Comparison of ENCODE assay signal across 8 cellular contexts in genomic region chr15:41828747-41829270, GRCh38. TPM values are rescaled to one million over a fixed set of nuclear protein-coding genes. Genes with fewer than 3 reads are reported as not detected.
DNase-seq lines count a peak whose midpoint lies in the region; ATAC-seq and TF ChIP-seq lines count a peak whose summit lies in the region.

No MANE protein-coding gene starts in this region.

- peak overlapping the region; percentile 90 for H3K4me3 Mint-ChIP-seq in activated CD8-positive, alpha-beta T cell treated with anti-CD3 and anti-CD28 coated beads for 36 hours
- peak overlapping the region; percentile 90 for H3K4me3 Mint-ChIP-seq in stimulated activated memory B cell treated with anti-CD40 and anti-IgM and Interleukin-4, amounts not matched to agents 10 μg/mL and 1 μg/mL and 100 μg/mL, for 72 hours

- ATAC-seq in activated CD8-positive, alpha-beta T cell treated with anti-CD3 and anti-CD28 coated beads for 36 hours, result no peak
- ATAC-seq in stimulated activated memory B cell treated with anti-CD40 and anti-IgM and Interleukin-4, amounts not matched to agents 10 μg/mL and 1 μg/mL and 100 μg/mL, for 72 hours, result no peak
- no peak for ATAC-seq in GM18517 (IDR thresholded peaks at IDR 0.05; ENCODE audit: unreplicated experiment)

- no peaks in the 10 kb centered on the region for H3K9me3 ChIP-seq in HEK293 (ENCODE audit: control insufficient read depth, insufficient read depth, low read depth, low read length)

- CTCF ChIA-PET in HEK293 (lab: Yijun Ruan, JAX), result no interaction called here
- CTCF ChIA-PET in activated CD8-positive, alpha-beta T cell treated with anti-CD3 and anti-CD28 coated beads for 36 hours (lab: Charles Lee), result interaction anchor here (4.6 kb wide), 1 partner anchor 55 kb away, joined by 16 read pairs; the partner anchor contains the start of gene MAPKBP1

- POLR2A ChIA-PET in HEK293 (lab: Yijun Ruan, JAX), result no interaction called here
- POLR2A ChIA-PET in activated CD8-positive, alpha-beta T cell treated with anti-CD3 and anti-CD28 coated beads for 36 hours (lab: Charles Lee), result no interaction called here

- DNase-seq in activated CD8-positive, alpha-beta T cell treated with anti-CD3 and anti-CD28 coated beads for 36 hours, result no peak
- no peak for DNase-seq in activated effector memory CD4-positive, alpha-beta T cell treated with anti-CD3 and anti-CD28 coated beads, Interleukin-2, amount 50 U/mL, for 16 hours
- DNase-seq in SIG-M5 (lab: John Stamatoyannopoulos, UW) (no peak), NCI-H1048 (lab: John Stamatoyannopoulos, UW) (no peak)

- H3K27ac Mint-ChIP-seq in activated CD8-positive, alpha-beta T cell treated with anti-CD3 and anti-CD28 coated beads for 36 hours, result peak overlapping the region; percentile 84
- peak overlapping the region; percentile 84 for H3K27ac Mint-ChIP-seq in stimulated activated memory B cell treated with anti-CD40 and anti-IgM and Interleukin-4, amounts not matched to agents 10 μg/mL and 1 μg/mL and 100 μg/mL, for 72 hours

- H3K27me3 Mint-ChIP-seq in activated CD8-positive, alpha-beta T cell treated with anti-CD3 and anti-CD28 coated beads for 36 hours, result no peaks in the 10 kb centered on the region
- no peaks in the 10 kb centered on the region for H3K27me3 Mint-ChIP-seq in stimulated activated memory B cell treated with anti-CD40 and anti-IgM and Interleukin-4, amounts not matched to agents 10 μg/mL and 1 μg/mL and 100 μg/mL, for 72 hours

- H3K27ac ChIP-seq in HEK293 (ENCODE audit: extremely low read depth, low read depth, low read length), result no peak overlapping the region

- peak overlapping the region; percentile 79 for H3K4me3 ChIP-seq in HEK293 (ENCODE audit: low read depth, low read length)
- peak overlapping the region; percentile 90 for H3K4me3 ChIP-seq in iPS-11a (ENCODE audit: low read depth, low read length)

- no peaks in the 10 kb centered on the region for H3K36me3 Mint-ChIP-seq in activated CD8-positive, alpha-beta T cell treated with anti-CD3 and anti-CD28 coated beads for 36 hours (ENCODE audit: low read depth)
- H3K36me3 Mint-ChIP-seq in stimulated activated memory B cell treated with anti-CD40 and anti-IgM and Interleukin-4, amounts not matched to agents 10 μg/mL and 1 μg/mL and 100 μg/mL, for 72 hours, result peaks cover 11% of the 10 kb centered on the region

- H3K4me1 ChIP-seq in HEK293 (ENCODE audit: control insufficient read depth, insufficient read depth, low read length), result no peaks in the 10 kb centered on the region

- peaks cover 0 to 10% of the 10 kb centered on the region in 2 experiments; a peak in 1 of 3 replicates for H3K36me3 ChIP-seq in HEK293 (ENCODE audit: control insufficient read depth in 2 of 2, insufficient read depth in 1 of 2, low read length in 2 of 2)

- H3K9me3 Mint-ChIP-seq in activated CD8-positive, alpha-beta T cell treated with anti-CD3 and anti-CD28 coated beads for 36 hours, result no peaks in the 10 kb centered on the region
- H3K9me3 Mint-ChIP-seq in stimulated activated memory B cell treated with anti-CD40 and anti-IgM and Interleukin-4, amounts not matched to agents 10 μg/mL and 1 μg/mL and 100 μg/mL, for 72 hours, result no peaks in the 10 kb centered on the region

- intact Hi-C loops in activated CD8-positive, alpha-beta T cell treated with anti-CD3 and anti-CD28 coated beads for 36 hours (cut with micrococcal nuclease), result no loop called here

- TF ChIP-seq CTCF in HEK293 (tag by site-specific recombination; IDR thresholded peaks at IDR 0.05), result no peak
- TF ChIP-seq CTCF in activated CD8-positive, alpha-beta T cell treated with anti-CD3 and anti-CD28 coated beads for 36 hours (IDR thresholded peaks at IDR 0.05), result no peak

- H3K4me1 Mint-ChIP-seq in activated CD8-positive, alpha-beta T cell treated with anti-CD3 and anti-CD28 coated beads for 36 hours (ENCODE audit: low read depth), result peaks cover 38% of the 10 kb centered on the region
- H3K4me1 Mint-ChIP-seq in stimulated activated memory B cell treated with anti-CD40 and anti-IgM and Interleukin-4, amounts not matched to agents 10 μg/mL and 1 μg/mL and 100 μg/mL, for 72 hours, result peaks cover 38% of the 10 kb centered on the region

TF ChIP-seq in HEK293, 187 proteins besides CTCF, POLR2A, EP300 and RAD21:
- no peak for TF ChIP-seq ZXDB (tag by site-specific recombination; IDR thresholded peaks at IDR 0.05)
- TF ChIP-seq ZNF311 (tag by site-specific recombination; IDR thresholded peaks at IDR 0.05; ENCODE audit: borderline replicate concordance), result no peak
- TF ChIP-seq ZEB2 (tag by site-specific recombination; IDR thresholded peaks at IDR 0.05), result no peak
- no peak for TF ChIP-seq SP7 (tag by site-specific recombination; IDR thresholded peaks at IDR 0.05)
- no peak for TF ChIP-seq ZNF10 (tag by site-specific recombination; IDR thresholded peaks at IDR 0.05)
- no peak for TF ChIP-seq ZNF16 (tag by site-specific recombination; IDR thresholded peaks at IDR 0.05; ENCODE audit: low read depth)
- TF ChIP-seq INSM2 (tag by site-specific recombination; IDR thresholded peaks at IDR 0.05), result no peak
- no peak for TF ChIP-seq FEZF1 (tag by site-specific recombination; IDR thresholded peaks at IDR 0.05)
- no peak for TF ChIP-seq ZNF747 (tag by site-specific recombination; IDR thresholded peaks at IDR 0.05)
- no peak for TF ChIP-seq ZNF510 (tag by site-specific recombination; IDR thresholded peaks at IDR 0.05; ENCODE audit: insufficient replicate concordance)

RNA-seq across cellular contexts. Expression of gene JMJD7, which starts 0.9 kb away (rescaled TPM):
- total RNA-seq in activated CD8-positive, alpha-beta T cell treated with anti-CD3 and anti-CD28 coated beads for 36 hours, result 10 to 100 TPM in 1 of 2 experiments, 1 to 10 TPM in 1; 8.2 to 13.2 TPM

RNA-seq across cellular contexts. Expression of gene PLA2G4B, which starts 9.8 kb away (rescaled TPM):
- 1 to 10 TPM; 4.2 to 4.8 TPM for total RNA-seq in activated CD8-positive, alpha-beta T cell treated with anti-CD3 and anti-CD28 coated beads for 36 hours

RNA-seq across cellular contexts. Expression of gene MAPKBP1, which starts 54.5 kb away (rescaled TPM):
- 10 to 100 TPM; 16.6 to 17.2 TPM for total RNA-seq in activated CD8-positive, alpha-beta T cell treated with anti-CD3 and anti-CD28 coated beads for 36 hours
